24 cellular contexts compared by ENCODE assay signal in genomic region chr4:61619528-61619927, GRCh38.
A peak's percentile ranks its signal among the peaks of the same experiment; 100 is the strongest.
DNase-seq lines count a peak whose midpoint lies in the region; ATAC-seq, FAIRE-seq and TF ChIP-seq lines count a peak whose summit lies in the region.
"Had no signal": no experiment of that assay in that cellular context is flagged by ENCODE, and none has a peak within 500 bp of the region (broad histone marks: within the 10 kb centered on the region; RNA-seq: fewer than 3 reads in every experiment).

No MANE protein-coding gene starts in this region.

- H3K4me3 Mint-ChIP-seq in activated naive CD4-positive, alpha-beta T cell treated with anti-CD3 and anti-CD28 coated beads for 36 hours, result no peak overlapping the region
- H3K4me3 Mint-ChIP-seq: immature natural killer cell; stimulated activated memory B cell treated with anti-CD40 and anti-IgM and Interleukin-4, amounts not matched to agents 10 μg/mL and 1 μg/mL and 100 μg/mL, for 72 hours had no signal

- no peaks in the 10 kb centered on the region for H3K4me1 Mint-ChIP-seq in activated naive CD4-positive, alpha-beta T cell treated with anti-CD3 and anti-CD28 coated beads for 36 hours (ENCODE audit: low read depth)
- H3K4me1 Mint-ChIP-seq: immature natural killer cell; stimulated activated memory B cell treated with anti-CD40 and anti-IgM and Interleukin-4, amounts not matched to agents 10 μg/mL and 1 μg/mL and 100 μg/mL, for 72 hours had no signal

- H3K27ac ChIP-seq in VCaP (no peak overlapping the region), pancreas (no peak overlapping the region), stomach (no peak overlapping the region)
- H3K27ac ChIP-seq: body of pancreas, GM23248, PC-9, vagina had no signal

- H3K27me3 Mint-ChIP-seq in activated naive CD4-positive, alpha-beta T cell treated with anti-CD3 and anti-CD28 coated beads for 36 hours (ENCODE audit: low read depth), result no peaks in the 10 kb centered on the region
- H3K27me3 Mint-ChIP-seq: stimulated activated memory B cell treated with anti-CD40 and anti-IgM and Interleukin-4, amounts not matched to agents 10 μg/mL and 1 μg/mL and 100 μg/mL, for 72 hours had no signal

- intact Hi-C loops in activated naive CD4-positive, alpha-beta T cell treated with anti-CD3 and anti-CD28 coated beads for 36 hours (cut with micrococcal nuclease), result no loop called here
- intact Hi-C loops in pancreas (cut with DNase I) (no loop called here), stomach (cut with DNase I; ENCODE audit: low total_unique reads) (no loop called here)

- no peak for TF ChIP-seq POLR2A in stomach (IDR thresholded peaks at IDR 0.05)
- no peak for TF ChIP-seq POLR2A in erythroblast (IDR thresholded peaks at IDR 0.05; ENCODE audit: low read length)

- TF ChIP-seq CTCF in BE2C (IDR thresholded peaks at IDR 0.05; ENCODE audit: low read depth, low read length) (peak; percentile 33), VCaP (conservative IDR thresholded peaks at IDR 0.05) (peak; percentile 51), kidney epithelial cell (IDR thresholded peaks at IDR 0.05; ENCODE audit: insufficient read depth, low read length, poor library complexity, severe bottlenecking) (peak; percentile 30), pancreas (IDR thresholded peaks at IDR 0.05) (no peak), stomach (IDR thresholded peaks at IDR 0.05) (no peak)

- ATAC-seq in pancreas, result no peak
- ATAC-seq: activated CD4-positive, CD25-positive, alpha-beta regulatory T cell treated with anti-CD3 and anti-CD28 coated beads, Interleukin-2, amount 50 U/mL, for 24 hours; body of pancreas; stimulated activated memory B cell treated with anti-CD40 and anti-IgM and Interleukin-4, amounts not matched to agents 10 μg/mL and 1 μg/mL and 100 μg/mL, for 72 hours had no signal

- no peak overlapping the region for H3K27ac Mint-ChIP-seq in activated naive CD4-positive, alpha-beta T cell treated with anti-CD3 and anti-CD28 coated beads for 36 hours
- H3K27ac Mint-ChIP-seq: immature natural killer cell; stimulated activated memory B cell treated with anti-CD40 and anti-IgM and Interleukin-4, amounts not matched to agents 10 μg/mL and 1 μg/mL and 100 μg/mL, for 72 hours had no signal

- H3K27me3 ChIP-seq in BE2C (no peaks in the 10 kb centered on the region), kidney epithelial cell (ENCODE audit: control insufficient read depth, insufficient read depth, low read length) (no peaks in the 10 kb centered on the region), pancreas (no peaks in the 10 kb centered on the region), stomach (no peaks in the 10 kb centered on the region)
- H3K27me3 ChIP-seq: body of pancreas, vagina had no signal

- peaks cover 4% of the 10 kb centered on the region for H3K9me3 Mint-ChIP-seq in activated naive CD4-positive, alpha-beta T cell treated with anti-CD3 and anti-CD28 coated beads for 36 hours

- peak; percentile 6 for DNase-seq in BE2C
- peak; percentile 25 for DNase-seq in HT-29 (ENCODE audit: low spot score)
- no peak for DNase-seq in kidney epithelial cell (ENCODE audit: low read depth)
- no peak for DNase-seq in activated naive CD4-positive, alpha-beta T cell treated with anti-CD3 and anti-CD28 coated beads for 36 hours
- no peak for DNase-seq in pancreas
- DNase-seq in stomach, result no peak
- no peak for DNase-seq in erythroblast (lab: John Stamatoyannopoulos, UW)
- DNase-seq: activated CD8-positive, alpha-beta memory T cell treated with anti-CD3 and anti-CD28 coated beads, Interleukin-2, amount 50 U/mL, for 48 hours; activated naive CD4-positive, alpha-beta T cell treated with Interleukin-2 at 50 U/mL for 16 hours; body of pancreas; DMS79; effector memory CD4-positive, alpha-beta T cell; foreskin fibroblast; GM23248; immature natural killer cell; IMR-90; mesenchymal stem cell; NCI-H446; nucleus accumbens; PC-9 had no signal

- H3K4me3 ChIP-seq in BE2C (ENCODE audit: low read depth, low read length) (no peak overlapping the region), kidney epithelial cell (ENCODE audit: low read depth, low read length) (no peak overlapping the region), pancreas (no peak overlapping the region), stomach (no peak overlapping the region)
- H3K4me3 ChIP-seq: body of pancreas, GM23248, PC-9, vagina had no signal

- no peak for TF ChIP-seq EP300 in stomach (IDR thresholded peaks at IDR 0.05)

- 41 to 59% methylated on average over 4 of the region's 4 CpGs for WGBS in pancreas, 2 donors
- 62 to 74% (median 68%) methylated on average over 4 of the region's 4 CpGs for WGBS in stomach, 5 donors

- CTCF ChIA-PET in activated naive CD4-positive, alpha-beta T cell treated with anti-CD3 and anti-CD28 coated beads for 36 hours (lab: Charles Lee), result no interaction called here

- H3K4me1 ChIP-seq in BE2C, result no peaks in the 10 kb centered on the region
- H3K4me1 ChIP-seq in pancreas, result no peaks in the 10 kb centered on the region
- H3K4me1 ChIP-seq in stomach, result no peaks in the 10 kb centered on the region
- H3K4me1 ChIP-seq: body of pancreas, vagina had no signal

- FAIRE-seq in pancreas (lab: Jason Lieb, UNC), result no peak

- H3K36me3 ChIP-seq in BE2C (no peaks in the 10 kb centered on the region), kidney epithelial cell (ENCODE audit: control insufficient read depth, insufficient read depth, low read length) (no peaks in the 10 kb centered on the region), pancreas (no peaks in the 10 kb centered on the region), stomach (no peaks in the 10 kb centered on the region)
- H3K36me3 ChIP-seq: vagina had no signal

- H3K36me3 Mint-ChIP-seq in activated naive CD4-positive, alpha-beta T cell treated with anti-CD3 and anti-CD28 coated beads for 36 hours (ENCODE audit: low read depth), result no peaks in the 10 kb centered on the region
- H3K36me3 Mint-ChIP-seq: immature natural killer cell; stimulated activated memory B cell treated with anti-CD40 and anti-IgM and Interleukin-4, amounts not matched to agents 10 μg/mL and 1 μg/mL and 100 μg/mL, for 72 hours had no signal

- no peaks in the 10 kb centered on the region for H3K9me3 ChIP-seq in BE2C
- no peaks in the 10 kb centered on the region for H3K9me3 ChIP-seq in pancreas
- H3K9me3 ChIP-seq in stomach, result no peaks in the 10 kb centered on the region
- H3K9me3 ChIP-seq: body of pancreas, vagina had no signal

Comparison
In these comparisons a context has a peak if more than half of its experiments do, and no peak if none do; other contexts are left out.
1. DNase-seq: peak in BE2C (single experiment) and HT-29 (single experiment); none in kidney epithelial cell (single experiment), activated naive CD4-positive, alpha-beta T cell treated with anti-CD3 and anti-CD28 coated beads for 36 hours (single experiment), pancreas (0 of 6), stomach (single experiment) and erythroblast (0 of 2).
2. CTCF ChIP-seq: peak in BE2C (single experiment), VCaP (single experiment) and kidney epithelial cell (single experiment); none in pancreas (0 of 4) and stomach (0 of 7).